Comparison of ENCODE assay signal across 10 cellular contexts in the genomic region with DNA sequence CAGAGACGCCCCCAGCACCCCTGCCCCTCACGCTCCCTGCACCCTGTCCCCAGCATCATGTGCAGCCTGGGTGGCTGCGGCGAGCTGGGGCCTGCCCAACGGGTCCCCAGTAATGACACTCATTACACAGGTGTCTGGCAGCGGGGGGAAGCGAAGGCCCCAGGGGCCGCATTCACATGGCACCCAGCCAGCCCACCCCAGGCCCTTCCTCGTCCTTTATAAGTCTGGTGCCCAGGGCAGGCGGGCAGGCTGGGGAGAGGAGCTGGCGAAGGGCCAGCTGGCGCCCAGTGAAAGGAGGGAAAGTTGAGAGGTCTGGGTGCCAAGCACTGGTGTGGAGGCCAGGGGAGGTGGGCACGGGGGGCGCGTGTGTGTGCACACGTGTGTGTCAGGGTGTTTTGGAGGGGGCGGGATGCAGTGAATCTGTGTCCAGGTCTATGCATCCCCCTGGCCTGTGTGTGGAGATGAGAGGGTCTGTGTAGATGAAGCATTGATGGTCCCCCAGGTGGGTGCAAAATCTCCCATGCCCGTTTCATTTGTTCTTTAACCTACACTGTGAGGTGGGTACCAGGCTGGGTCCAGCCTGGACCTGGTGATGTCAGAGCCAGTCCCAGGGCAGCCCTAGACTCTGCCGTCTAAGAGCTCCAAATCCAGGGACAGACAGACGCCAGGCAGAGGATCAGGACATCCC.
DNase-seq lines count a peak whose midpoint lies in the region; ATAC-seq and TF ChIP-seq lines count a peak whose summit lies in the region.
"Had no signal": no experiment of that assay in that cellular context is flagged by ENCODE, and none has a peak within 500 bp of the region (broad histone marks: within the 10 kb centered on the region; RNA-seq: fewer than 3 reads in every experiment).

No MANE protein-coding gene starts in this region.

- H3K9me3 ChIP-seq in right atrium auricular region (no peaks in the 10 kb centered on the region), muscle layer of colon (ENCODE audit: low read length) (no peaks in the 10 kb centered on the region), uterus (no peaks in the 10 kb centered on the region)

- peak overlapping the region; percentile 53 to 73 for H3K27ac ChIP-seq in right atrium auricular region
- peak overlapping the region; percentile 37 for H3K27ac ChIP-seq in muscle layer of colon (ENCODE audit: low read depth, low read length)
- H3K27ac ChIP-seq in uterus = peak overlapping the region; percentile 90 to 93

- no peak overlapping the region for H3K9ac ChIP-seq in muscle layer of colon (ENCODE audit: low read length)

- DNase-seq in right atrium auricular region (ENCODE audit: low spot score) = no peak
- no peak for DNase-seq in left ventricle myocardium superior
- DNase-seq in RPMI8226 = peak; percentile 55
- DNase-seq in uterus = peak in 1 of 2 donors; percentile 40
- DNase-seq in stimulated activated CD4-positive, alpha-beta T cell treated with anti-CD3 and anti-CD28 coated beads, Interleukin-2, amount 100 ng/mL, for 48 hours = no peak
- no peak for DNase-seq in stimulated activated naive CD4-positive, alpha-beta T cell (lab: John Stamatoyannopoulos, UW)
- DNase-seq: hippocampal formation, NCI-H1694 treated with DMSO at 0.1 percent for 48 hours had no signal

- TF ChIP-seq CTCF in right atrium auricular region (IDR thresholded peaks at IDR 0.05) (no peak), uterus (IDR thresholded peaks at IDR 0.05) (no peak)

- no peak overlapping the region for H3K4me3 ChIP-seq in right atrium auricular region
- H3K4me3 ChIP-seq in muscle layer of colon (ENCODE audit: low read depth in 1 of 2, low read length in 2 of 2) = no peak overlapping the region
- no peak overlapping the region for H3K4me3 ChIP-seq in uterus

- H3K4me1 ChIP-seq in right atrium auricular region = peaks cover 0 to 42% of the 10 kb centered on the region in 2 donors
- H3K4me1 ChIP-seq in muscle layer of colon (ENCODE audit: insufficient read depth, low read length) = peaks cover 18% of the 10 kb centered on the region
- H3K4me1 ChIP-seq in uterus = peaks cover 7 to 13% of the 10 kb centered on the region in 2 donors

- ATAC-seq in left ventricle myocardium superior (no peak), GM21529 (IDR thresholded peaks at IDR 0.05; ENCODE audit: unreplicated experiment) (no peak)

- H3K27me3 ChIP-seq in right atrium auricular region (no peaks in the 10 kb centered on the region), muscle layer of colon (ENCODE audit: control insufficient read depth in 1 of 2, insufficient read depth in 2 of 2, low read length in 2 of 2) (no peaks in the 10 kb centered on the region), uterus (no peaks in the 10 kb centered on the region)

- TF ChIP-seq POLR2A in uterus (IDR thresholded peaks at IDR 0.05) = no peak

- intact Hi-C loops in left ventricle myocardium superior (cut with micrococcal nuclease) (no loop called here), uterus (cut with DNase I; ENCODE audit: low total_unique reads) (no loop called here)

- H3K36me3 ChIP-seq in right atrium auricular region (no peaks in the 10 kb centered on the region), muscle layer of colon (ENCODE audit: insufficient read depth, low read length) (no peaks in the 10 kb centered on the region), uterus (no peaks in the 10 kb centered on the region)

Comparison
In these comparisons a context has a peak if more than half of its experiments do, and no peak if none do; other contexts are left out.
1. H3K27ac ChIP-seq: peak in every context shown above with its lines; median percentile 92 in uterus; 63 in right atrium auricular region; 37 in muscle layer of colon.